In the genomic region with DNA sequence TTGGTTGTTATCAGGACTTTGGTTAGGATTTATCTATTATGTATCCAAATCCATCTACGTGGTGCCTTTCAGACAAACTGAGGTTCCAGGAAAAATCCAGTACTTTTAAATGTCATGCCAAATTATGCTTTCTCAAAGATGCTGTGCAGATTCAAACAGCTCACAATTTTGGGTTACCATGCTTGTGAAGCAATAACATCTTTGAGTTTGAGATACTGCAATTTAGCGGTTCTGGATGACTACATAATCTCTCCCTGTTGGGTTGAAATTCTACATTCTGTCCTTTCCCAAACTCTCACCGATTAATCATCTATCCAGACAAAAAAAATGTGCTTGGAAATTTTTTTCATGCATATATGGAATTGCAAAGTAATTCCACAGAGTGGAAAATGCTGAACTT, we compare ENCODE assay signal across 19 cellular contexts. TPM values are rescaled to one million over a fixed set of nuclear protein-coding genes. Genes with fewer than 3 reads are reported as not detected.
DNase-seq lines count a peak whose midpoint lies in the region; ATAC-seq and TF ChIP-seq lines count a peak whose summit lies in the region.
"Had no signal": no experiment of that assay in that cellular context is flagged by ENCODE, and none has a peak within 500 bp of the region (broad histone marks: within the 10 kb centered on the region; RNA-seq: fewer than 3 reads in every experiment).

No MANE protein-coding gene starts in this region.

- intact Hi-C loops in uterus (cut with DNase I; ENCODE audit: low total_unique reads) = no loop called here

- TF ChIP-seq CTCF in uterus (IDR thresholded peaks at IDR 0.05) = no peak
- no peak for TF ChIP-seq CTCF in endodermal cell (conservative IDR thresholded peaks at IDR 0.05)

- H3K27me3 Mint-ChIP-seq in endodermal cell (ENCODE audit: insufficient read depth) = peaks cover 15% of the 10 kb centered on the region

- 90 to 97% methylated on average over 3 of the region's 3 CpGs for WGBS in endodermal cell (ENCODE audit: insufficient coverage in 1 of 2, insufficient read length in 1 of 2), 2 experiments

- H3K4me1 Mint-ChIP-seq in endodermal cell = peaks cover 7% of the 10 kb centered on the region

- H3K4me1 ChIP-seq in adipocyte (ENCODE audit: control insufficient read depth, insufficient read depth, low read length) (peaks cover 45% of the 10 kb centered on the region), rectal smooth muscle tissue (ENCODE audit: control insufficient read depth, insufficient read depth, low read length) (peaks cover 28% of the 10 kb centered on the region), uterus (no peaks in the 10 kb centered on the region), endodermal cell (ENCODE audit: control insufficient read depth, insufficient read depth, low read length) (peaks cover 5% of the 10 kb centered on the region)
- H3K4me1 ChIP-seq: BE2C had no signal

- DNase-seq in adipocyte (ENCODE audit: low read depth) = peak; percentile 41
- DNase-seq in fibroblast of peridontal ligament (ENCODE audit: extremely low read depth) = peak; percentile 74
- no peak for DNase-seq in uterus
- DNase-seq in RKO (ENCODE audit: low spot score) = no peak
- DNase-seq in endodermal cell = no peak
- DNase-seq: ACHN; BE2C; CD8-positive, alpha-beta T cell; DMS79 treated with DMSO at 0.1 percent for 48 hours; GDM1; MG63; NCI-H1105; NCI-H1694 treated with DMSO at 0.1 percent for 48 hours; NCI-H446; NCI-H748 treated with DMSO at 0.1 percent for 48 hours; PC-3 had no signal

- H3K27ac Mint-ChIP-seq in endodermal cell = no peak overlapping the region
- H3K27ac Mint-ChIP-seq: CD8-positive, alpha-beta T cell had no signal

- no peaks in the 10 kb centered on the region for H3K9me3 Mint-ChIP-seq in endodermal cell
- H3K9me3 Mint-ChIP-seq: CD8-positive, alpha-beta T cell had no signal

- H3K36me3 ChIP-seq in adipocyte (ENCODE audit: control insufficient read depth, insufficient read depth, low read length, severe bottlenecking) = no peaks in the 10 kb centered on the region
- H3K36me3 ChIP-seq in rectal smooth muscle tissue (ENCODE audit: control insufficient read depth, insufficient read depth, low read length) = no peaks in the 10 kb centered on the region
- no peaks in the 10 kb centered on the region for H3K36me3 ChIP-seq in uterus
- H3K36me3 ChIP-seq in endodermal cell (ENCODE audit: control insufficient read depth, insufficient read depth, low read length) = no peaks in the 10 kb centered on the region
- H3K36me3 ChIP-seq: BE2C had no signal

- ATAC-seq in GM18907 (IDR thresholded peaks at IDR 0.05; ENCODE audit: unreplicated experiment) = no peak
- ATAC-seq: CD8-positive, alpha-beta T cell; PC-3 had no signal

- H3K36me3 Mint-ChIP-seq in endodermal cell (ENCODE audit: low read depth) = no peaks in the 10 kb centered on the region
- H3K36me3 Mint-ChIP-seq: CD8-positive, alpha-beta T cell had no signal

- no peak overlapping the region for H3K4me3 Mint-ChIP-seq in endodermal cell
- H3K4me3 Mint-ChIP-seq: CD8-positive, alpha-beta T cell had no signal

- H3K4me3 ChIP-seq in adipocyte (ENCODE audit: low read length) (no peak overlapping the region), rectal smooth muscle tissue (ENCODE audit: low read length) (no peak overlapping the region), uterus (no peak overlapping the region), endodermal cell (ENCODE audit: low read length) (no peak overlapping the region)
- H3K4me3 ChIP-seq: MG63 had no signal

- H3K27me3 ChIP-seq in adipocyte (replicated peaks; ENCODE audit: control insufficient read depth, insufficient read depth, low read length) (no peaks in the 10 kb centered on the region), rectal smooth muscle tissue (ENCODE audit: control insufficient read depth, insufficient read depth, low read length) (no peaks in the 10 kb centered on the region), uterus (no peaks in the 10 kb centered on the region), endodermal cell (ENCODE audit: control insufficient read depth, insufficient read depth, low read length, poor library complexity, severe bottlenecking) (peaks cover 7% of the 10 kb centered on the region)
- H3K27me3 ChIP-seq: BE2C, MG63 had no signal

- TF ChIP-seq POLR2A in uterus (IDR thresholded peaks at IDR 0.05) = no peak

- H3K9me3 ChIP-seq in adipocyte (ENCODE audit: control insufficient read depth, low read length) = no peaks in the 10 kb centered on the region
- H3K9me3 ChIP-seq in uterus = no peaks in the 10 kb centered on the region
- no peaks in the 10 kb centered on the region for H3K9me3 ChIP-seq in endodermal cell (ENCODE audit: control insufficient read depth, low read length)
- H3K9me3 ChIP-seq: BE2C, MG63 had no signal

- H3K27ac ChIP-seq in rectal smooth muscle tissue (ENCODE audit: low read depth, low read length) = peak overlapping the region; percentile 50
- peak overlapping the region; percentile 96 to 97 for H3K27ac ChIP-seq in uterus
- no peak overlapping the region for H3K27ac ChIP-seq in endodermal cell (ENCODE audit: low read depth, low read length)
- H3K27ac ChIP-seq: KMS-11 had no signal

- H3K9ac ChIP-seq in adipocyte (ENCODE audit: low read length) = no peak overlapping the region
- no peak overlapping the region for H3K9ac ChIP-seq in rectal smooth muscle tissue (ENCODE audit: low read length)
- no peak overlapping the region for H3K9ac ChIP-seq in endodermal cell (ENCODE audit: extremely low read depth, low read length, poor library complexity, severe bottlenecking)
- H3K9ac ChIP-seq: KMS-11 had no signal

RNA-seq across cellular contexts. Expression of a gene that starts 3.5 kb away (rescaled TPM):
- total RNA-seq in uterus = 10 to 100 TPM in 3 of 4 donors, 1 to 10 TPM in 1; 6.9 to 67.5 (median 13.8) TPM
- total RNA-seq in endodermal cell = 1 to 10 TPM; 6.6 to 6.8 TPM
- polyA plus RNA-seq in endodermal cell (2013, experiment 1 of 2) = 16.6 TPM
- 17.3 TPM for polyA plus RNA-seq in endodermal cell (2013, experiment 2 of 2)
- total RNA-seq: CD8-positive, alpha-beta T cell had no signal

Comparison
In these comparisons a context has a peak if more than half of its experiments do, and no peak if none do; other contexts are left out.
1. DNase-seq: peak in adipocyte (single experiment) and fibroblast of peridontal ligament (single experiment); none in uterus (0 of 2), RKO (single experiment) and endodermal cell (single experiment).